Comparison of ENCODE assay signal across 8 cellular contexts in the genomic region with DNA sequence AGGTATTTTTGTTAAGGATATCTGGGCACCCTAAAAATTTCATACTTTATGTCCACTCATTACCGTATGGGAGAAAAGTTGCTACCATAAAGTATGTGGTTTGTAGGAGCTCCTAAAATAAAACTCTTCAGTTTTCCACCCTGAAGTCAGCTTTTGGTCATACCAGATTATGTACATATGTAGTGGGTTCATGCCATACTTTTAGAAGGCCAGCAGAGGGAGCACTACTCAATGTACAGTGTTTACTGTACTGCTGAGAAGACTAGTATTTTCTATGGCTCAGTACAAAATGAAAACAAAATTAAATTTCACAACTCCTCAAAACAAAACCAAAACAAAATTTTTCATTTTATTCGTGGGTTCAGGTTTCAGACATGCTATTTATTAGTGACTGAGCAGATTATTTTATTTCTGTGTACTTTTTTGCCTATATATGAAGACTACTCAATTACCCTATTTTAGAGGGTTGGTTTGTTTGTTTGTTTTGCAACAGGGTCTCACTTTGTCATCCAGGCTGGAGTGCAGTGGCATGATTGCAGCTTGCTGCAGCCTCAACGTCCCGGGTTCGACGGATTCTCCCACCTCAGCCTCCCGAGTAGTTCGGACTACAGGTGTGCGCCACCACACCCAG. TPM values are rescaled to one million over a fixed set of nuclear protein-coding genes. Genes with fewer than 3 reads are reported as not detected.
DNase-seq lines count a peak whose midpoint lies in the region; ATAC-seq, FAIRE-seq and TF ChIP-seq lines count a peak whose summit lies in the region.

No MANE protein-coding gene starts in this region.

- H3K4me1 ChIP-seq in breast epithelium (no peaks in the 10 kb centered on the region), keratinocyte (ENCODE audit: control insufficient read depth, extremely low read depth, insufficient read depth, low read length) (no peaks in the 10 kb centered on the region)

- dilution Hi-C loops in keratinocyte (cut with MboI; ENCODE audit: extremely low pct_ligation_motif_present, low sequenced_read_pairs): loop anchor here (10.0 kb wide), 1 partner anchor 422 kb away; no protein-coding TSS in a partner anchor

- H3K4me2 ChIP-seq in keratinocyte (ENCODE audit: control insufficient read depth, extremely low read depth, insufficient read depth, low read depth, low read length): no peak overlapping the region

- no peaks in the 10 kb centered on the region for H3K27me3 ChIP-seq in breast epithelium
- no peaks in the 10 kb centered on the region for H3K27me3 ChIP-seq in keratinocyte (ENCODE audit: control insufficient read depth, extremely low read depth, insufficient read depth, low read length)

- intact Hi-C loops in breast epithelium (cut with DNase I; ENCODE audit: low total_unique reads): no loop called here

- H3K9ac ChIP-seq in keratinocyte (ENCODE audit: control insufficient read depth, extremely low read depth, insufficient read depth, low read length): no peak overlapping the region

- no peak overlapping the region for H2AFZ ChIP-seq in keratinocyte (ENCODE audit: control insufficient read depth, low read length)

- peak; percentile 79 for FAIRE-seq in keratinocyte (lab: Jason Lieb, UNC)

- TF ChIP-seq CTCF in breast epithelium (IDR thresholded peaks at IDR 0.05): peak; percentile 51 to 77 (median 76)
- peak in 2 of 3 experiments; percentile 63 to 75 for TF ChIP-seq CTCF in keratinocyte (optimal IDR thresholded peaks at IDR 0.05 in 1 of 3, IDR thresholded peaks at IDR 0.05 in 1 of 3, conservative IDR thresholded peaks at IDR 0.05 in 1 of 3; ENCODE audit: extremely low read depth in 1 of 3, insufficient read depth in 2 of 3, low read length in 3 of 3)

- no peak for TF ChIP-seq POLR2A in breast epithelium (IDR thresholded peaks at IDR 0.05)

- H3K79me2 ChIP-seq in keratinocyte (ENCODE audit: control insufficient read depth, insufficient read depth, low read length): no peaks in the 10 kb centered on the region

- H3K27ac ChIP-seq in breast epithelium (no peak overlapping the region), keratinocyte (ENCODE audit: control insufficient read depth, insufficient read depth, low read length) (no peak overlapping the region)

- H3K36me3 ChIP-seq in breast epithelium (no peaks in the 10 kb centered on the region), keratinocyte (ENCODE audit: control insufficient read depth in 2 of 2, extremely low read depth in 1 of 2, insufficient read depth in 2 of 2, low read length in 2 of 2) (peaks cover 0 to 2% of the 10 kb centered on the region in 2 experiments)

- H3K9me1 ChIP-seq in keratinocyte (ENCODE audit: control insufficient read depth, extremely low read depth, insufficient read depth, low read length): no peaks in the 10 kb centered on the region

- no peaks in the 10 kb centered on the region for H4K20me1 ChIP-seq in keratinocyte (ENCODE audit: control insufficient read depth, extremely low read depth, insufficient read depth, low read length)

- H3K4me3 ChIP-seq in breast epithelium (no peak overlapping the region), keratinocyte (ENCODE audit: control insufficient read depth in 2 of 3, extremely low read depth in 1 of 3, insufficient read depth in 2 of 3, low read depth in 1 of 3, low read length in 3 of 3) (no peak overlapping the region)

- ATAC-seq in GM18511 (IDR thresholded peaks at IDR 0.05; ENCODE audit: unreplicated experiment) (peak; percentile 97), HG02938 (IDR thresholded peaks at IDR 0.05; ENCODE audit: unreplicated experiment) (peak; percentile 93)

- DNase-seq in AG20443 (ENCODE audit: low spot score) (peak; percentile 66), NCI-H1436 (lab: John Stamatoyannopoulos, UW) (peak; percentile 83), SW 1271 (lab: John Stamatoyannopoulos, UW) (peak; percentile 14 to 73), breast epithelium (ENCODE audit: low spot score in 2 of 2) (no peak), keratinocyte (ENCODE audit: low read depth, low spot score) (no peak)
- DNase-seq in stimulated activated CD4-positive, alpha-beta T cell treated with anti-CD3 and anti-CD28 coated beads, TNF-alpha, amount 100 ng/mL, for 48 hours (ENCODE audit: low read depth in 3 of 3): peak; percentile 18 to 59 (median 28)

- no peaks in the 10 kb centered on the region for H3K9me3 ChIP-seq in breast epithelium
- H3K9me3 ChIP-seq in keratinocyte (ENCODE audit: control insufficient read depth, low read depth, low read length): no peaks in the 10 kb centered on the region

RNA-seq across cellular contexts. Expression of a gene that starts 24.3 kb away (rescaled TPM):
- total RNA-seq in breast epithelium: 10 to 100 TPM in 2 of 3 donors, 1 to 10 TPM in 1; 7.7 to 21.6 (median 17.0) TPM
- 15.8 to 19.9 TPM (median 16.8 TPM) in 3 replicates for polyA plus RNA-seq in keratinocyte
- 2.6 TPM for polyA plus RNA-seq in keratinocyte (2011; ENCODE audit: low read depth)
- 10.2 and 14.8 TPM in 2 replicates for polyA plus RNA-seq in keratinocyte (2011; cell fraction: cytosol; rRNA removed)
- 14.9 and 18.2 TPM in 2 replicates for polyA plus RNA-seq in keratinocyte (2011; cell fraction: nucleus; rRNA removed)
- polyA plus RNA-seq in keratinocyte (2012; ENCODE audit: low replicate concordance): 1.6 and 13.9 TPM in 2 replicates
- polyA minus RNA-seq in keratinocyte: 28.7 to 36.9 TPM (median 35.8 TPM) in 3 replicates
- 13.8 TPM for polyA minus RNA-seq in keratinocyte (2011; cell fraction: cytosol; rRNA and poly(A)+ RNA removed)
- 19.4 and 27.1 TPM in 2 replicates for polyA minus RNA-seq in keratinocyte (2011; cell fraction: nucleus; rRNA and poly(A)+ RNA removed)

RNA-seq across cellular contexts. Expression of a gene that starts 46.0 kb away (rescaled TPM):
- 100 to 1,000 TPM in 2 of 3 donors, 10 to 100 TPM in 1; 52.2 to 694 (median 243) TPM for total RNA-seq in breast epithelium
- 24.6 to 133 TPM (median 88.9 TPM) in 3 replicates for polyA plus RNA-seq in keratinocyte
- polyA plus RNA-seq in keratinocyte (2011; ENCODE audit: low read depth): 42.2 TPM
- polyA plus RNA-seq in keratinocyte (2011; cell fraction: cytosol; rRNA removed): 20.8 and 25.5 TPM in 2 replicates
- polyA plus RNA-seq in keratinocyte (2011; cell fraction: nucleus; rRNA removed): 190 and 207 TPM in 2 replicates
- 9.0 and 40.2 TPM in 2 replicates for polyA plus RNA-seq in keratinocyte (2012; ENCODE audit: low replicate concordance)
- 17.8 to 168 TPM (median 144 TPM) in 3 replicates for polyA minus RNA-seq in keratinocyte
- polyA minus RNA-seq in keratinocyte (2011; cell fraction: cytosol; rRNA and poly(A)+ RNA removed): 35.3 TPM
- 161 and 247 TPM in 2 replicates for polyA minus RNA-seq in keratinocyte (2011; cell fraction: nucleus; rRNA and poly(A)+ RNA removed)

Comparison
In these comparisons a context has a peak if more than half of its experiments do, and no peak if none do; other contexts are left out.
1. DNase-seq: peak in AG20443 (single experiment), NCI-H1436 (single experiment), SW 1271 (2 of 2) and stimulated activated CD4-positive, alpha-beta T cell treated with anti-CD3 and anti-CD28 coated beads, TNF-alpha, amount 100 ng/mL, for 48 hours (3 of 3); none in breast epithelium (0 of 2) and keratinocyte (single experiment).